Comparison of ENCODE assay signal across 1 cellular context in genomic region chr14:75572104-75572503, GRCh38.
TF ChIP-seq lines count a peak whose summit lies in the region.

No MANE protein-coding gene starts in this region.

TF ChIP-seq in H1, 55 proteins besides CTCF, POLR2A, EP300 and RAD21:
- TF ChIP-seq CBX5 (IDR thresholded peaks at IDR 0.05; ENCODE audit: low read depth, low read length) = no peak
- TF ChIP-seq SP4 (IDR thresholded peaks at IDR 0.05; ENCODE audit: low read length) = no peak
- TF ChIP-seq ATF3 (IDR thresholded peaks at IDR 0.05; ENCODE audit: insufficient read depth, low read depth, low read length) = no peak
- TF ChIP-seq KDM4A (IDR thresholded peaks at IDR 0.05; ENCODE audit: low read depth, low read length, severe bottlenecking) = no peak
- TF ChIP-seq BRCA1 (IDR thresholded peaks at IDR 0.05; ENCODE audit: low read depth, low read length) = no peak
- no peak for TF ChIP-seq KDM5A (IDR thresholded peaks at IDR 0.05; ENCODE audit: low read length)
- TF ChIP-seq RNF2 (IDR thresholded peaks at IDR 0.05; ENCODE audit: borderline replicate concordance, low read depth, low read length, missing control alignments, poor library complexity, severe bottlenecking) = no peak
- no peak for TF ChIP-seq JUN (IDR thresholded peaks at IDR 0.05; ENCODE audit: low read depth, low read length)
- TF ChIP-seq CHD7 (IDR thresholded peaks at IDR 0.05; ENCODE audit: insufficient replicate concordance, low read length) = no peak
- no peak for TF ChIP-seq HDAC2 (IDR thresholded peaks at IDR 0.05; ENCODE audit: borderline replicate concordance in 1 of 2, low read depth in 2 of 2, low read length in 2 of 2)
- no peak for TF ChIP-seq TCF12 (IDR thresholded peaks at IDR 0.05; ENCODE audit: low read depth, low read length)
- no peak for TF ChIP-seq CBX8 (IDR thresholded peaks at IDR 0.05; ENCODE audit: borderline replicate concordance, low read depth, low read length)
- no peak for TF ChIP-seq E2F6 (IDR thresholded peaks at IDR 0.05)
- no peak for TF ChIP-seq SP2 (IDR thresholded peaks at IDR 0.05; ENCODE audit: low read length)
- no peak for TF ChIP-seq RFX5 (IDR thresholded peaks at IDR 0.05; ENCODE audit: borderline replicate concordance, low read depth, low read length)
- no peak for TF ChIP-seq RBBP5 (IDR thresholded peaks at IDR 0.05; ENCODE audit: borderline replicate concordance, low read depth, low read length)
- TF ChIP-seq SIX5 (IDR thresholded peaks at IDR 0.05; ENCODE audit: low read depth, low read length) = no peak
- TF ChIP-seq SAP30 (IDR thresholded peaks at IDR 0.05; ENCODE audit: insufficient read depth, insufficient replicate concordance, low read length) = no peak
TF ChIP-seq in H1: peak in this region for 0.
